Comparison of ENCODE assay signal across 1 cellular context in the genomic region with DNA sequence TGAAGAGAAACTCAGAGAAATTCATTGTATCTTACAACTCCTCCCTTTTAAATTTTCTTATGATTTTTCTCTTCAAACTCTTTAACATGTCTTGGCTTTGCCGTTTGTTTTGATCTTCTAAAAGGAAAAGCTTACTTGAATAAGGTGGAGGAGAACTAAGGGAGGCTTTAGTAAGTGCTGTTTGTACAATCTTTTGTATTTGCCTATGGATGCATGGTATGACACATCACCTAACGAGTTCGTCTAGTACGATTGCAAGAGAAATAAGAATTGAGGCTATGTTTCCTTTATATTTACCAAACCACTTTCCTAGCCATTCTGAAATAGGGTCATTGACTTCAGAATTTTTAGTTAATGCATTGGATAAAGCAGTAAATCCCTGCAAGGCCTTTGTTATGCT.
TF ChIP-seq lines count a peak whose summit lies in the region.

No MANE protein-coding gene starts in this region.

TF ChIP-seq in HCT116, 20 proteins besides CTCF, POLR2A, EP300 and RAD21 (continued from another document):
- TF ChIP-seq, protein P1, sequence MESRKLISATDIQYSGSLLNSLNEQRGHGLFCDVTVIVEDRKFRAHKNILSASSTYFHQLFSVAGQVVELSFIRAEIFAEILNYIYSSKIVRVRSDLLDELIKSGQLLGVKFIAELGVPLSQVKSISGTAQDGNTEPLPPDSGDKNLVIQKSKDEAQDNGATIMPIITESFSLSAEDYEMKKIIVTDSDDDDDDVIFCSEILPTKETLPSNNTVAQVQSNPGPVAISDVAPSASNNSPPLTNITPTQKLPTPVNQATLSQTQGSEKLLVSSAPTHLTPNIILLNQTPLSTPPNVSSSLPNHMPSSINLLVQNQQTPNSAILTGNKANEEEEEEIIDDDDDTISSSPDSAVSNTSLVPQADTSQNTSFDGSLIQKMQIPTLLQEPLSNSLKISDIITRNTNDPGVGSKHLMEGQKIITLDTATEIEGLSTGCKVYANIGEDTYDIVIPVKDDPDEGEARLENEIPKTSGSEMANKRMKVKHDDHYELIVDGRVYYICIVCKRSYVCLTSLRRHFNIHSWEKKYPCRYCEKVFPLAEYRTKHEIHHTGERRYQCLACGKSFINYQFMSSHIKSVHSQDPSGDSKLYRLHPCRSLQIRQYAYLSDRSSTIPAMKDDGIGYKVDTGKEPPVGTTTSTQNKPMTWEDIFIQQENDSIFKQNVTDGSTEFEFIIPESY (IDR thresholded peaks at IDR 0.05; ENCODE audit: extremely low read depth, insufficient replicate concordance, low read length) = no peak
- TF ChIP-seq YY1 (IDR thresholded peaks at IDR 0.05; ENCODE audit: extremely low read depth, insufficient replicate concordance, low read depth, low read length) = no peak
- no peak for TF ChIP-seq ZFX (IDR thresholded peaks at IDR 0.05)
- TF ChIP-seq CBX3 (IDR thresholded peaks at IDR 0.05; ENCODE audit: low read depth) = no peak
- no peak for TF ChIP-seq ZNF274 (IDR thresholded peaks at IDR 0.05; ENCODE audit: low read depth, low read length)
- TF ChIP-seq POLR2AphosphoS5 (IDR thresholded peaks at IDR 0.05; ENCODE audit: low read depth, low read length) = no peak
- no peak for TF ChIP-seq ELF1 (IDR thresholded peaks at IDR 0.05; ENCODE audit: borderline replicate concordance, low read depth)
- no peak for TF ChIP-seq EZH2 (IDR thresholded peaks at IDR 0.05)
- TF ChIP-seq JUND (IDR thresholded peaks at IDR 0.05) = no peak
- TF ChIP-seq EZH2phosphoT487 (IDR thresholded peaks at IDR 0.05; ENCODE audit: borderline replicate concordance) = no peak
